Comparison of ENCODE assay signal across 17 cellular contexts in the genomic region with DNA sequence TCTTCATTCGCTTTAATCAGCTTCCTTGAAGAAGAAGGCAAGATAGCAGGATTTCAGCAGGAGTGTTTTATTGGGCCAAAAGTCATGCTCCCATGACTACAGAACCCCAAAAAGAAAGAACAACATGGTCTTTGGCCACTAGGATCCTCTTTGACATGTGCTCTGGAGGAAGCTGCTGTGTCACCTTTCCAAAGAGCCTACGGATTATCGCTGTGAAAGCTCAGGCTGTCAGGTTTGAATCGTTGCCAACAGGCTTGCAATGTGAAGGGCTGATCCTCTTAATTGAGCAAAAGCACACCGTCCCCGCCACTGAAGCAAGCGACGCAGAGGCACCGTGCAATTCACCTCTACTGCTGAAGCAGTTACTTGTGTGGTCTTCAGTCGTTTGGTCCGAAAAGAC. TPM values are rescaled to one million over a fixed set of nuclear protein-coding genes. Genes with fewer than 3 reads are reported as not detected.
A peak's percentile ranks its signal among the peaks of the same experiment; 100 is the strongest.
DNase-seq lines count a peak whose midpoint lies in the region; ATAC-seq and TF ChIP-seq lines count a peak whose summit lies in the region.
"Had no signal": no experiment of that assay in that cellular context is flagged by ENCODE, and none has a peak within 500 bp of the region (broad histone marks: within the 10 kb centered on the region; RNA-seq: fewer than 3 reads in every experiment).

No MANE protein-coding gene starts in this region.

- no peak for TF ChIP-seq POLR2A in stomach (IDR thresholded peaks at IDR 0.05)

- H3K36me3 ChIP-seq in stomach: peaks cover 0 to 18% (median 8%) of the 10 kb centered on the region in 4 donors

- TF ChIP-seq CTCF in dorsolateral prefrontal cortex (IDR thresholded peaks at IDR 0.05 in 54 of 56, conservative IDR thresholded peaks at IDR 0.05 in 2 of 56; ENCODE audit: low read depth in 1 of 56, partially characterized antibody in 56 of 56) (no peak), stomach (IDR thresholded peaks at IDR 0.05) (no peak)

- in situ Hi-C loops in ACHN (cut with HindIII; ENCODE audit: low pct_ligation_motif_present, low pct_unique_long_range_greater_than_20kb, low sequenced_read_pairs): no loop called here

- ATAC-seq in Right ventricle myocardium inferior: peak; percentile 43

- H3K4me3 ChIP-seq in dorsolateral prefrontal cortex (no peak overlapping the region), stomach (no peak overlapping the region)

- TF ChIP-seq EP300 in stomach (IDR thresholded peaks at IDR 0.05): no peak

- peaks cover 0 to 10% (median 3%) of the 10 kb centered on the region in 4 donors for H3K4me1 ChIP-seq in stomach

- 71 to 88% (median 83%) methylated on average over 11 of the region's 11 CpGs for WGBS in stomach, 5 donors

- H3K27me3 ChIP-seq in dorsolateral prefrontal cortex (no peaks in the 10 kb centered on the region), stomach (no peaks in the 10 kb centered on the region)

- DNase-seq in Right ventricle myocardium inferior (ENCODE audit: missing footprints): no peak
- no peak for DNase-seq in cardiac septum (ENCODE audit: low spot score)
- peak; percentile 73 for DNase-seq in NCI-H345 (lab: John Stamatoyannopoulos, UW)
- DNase-seq in dorsolateral prefrontal cortex: peak in 1 of 10 donors; percentile 57
- DNase-seq in activated gamma-delta T cell treated with Interleukin-2 at 50 U/mL for 16 hours: no peak
- no peak for DNase-seq in stomach
- no peak for DNase-seq in ACHN
- DNase-seq: activated CD4-positive, alpha-beta T cell treated with anti-CD3 and anti-CD28 coated beads for 4 hours; DND-41; foreskin melanocyte; immature natural killer cell; Karpas-422; NCI-H526; RPMI8226; T-helper 2 cell had no signal

- intact Hi-C loops in Right ventricle myocardium inferior (cut with DNase I) (no loop called here), cardiac septum (cut with DNase I) (no loop called here), dorsolateral prefrontal cortex (cut with DNase I) (no loop called here), stomach (cut with DNase I; ENCODE audit: low total_unique reads) (no loop called here)

- no peaks in the 10 kb centered on the region for H3K9me3 ChIP-seq in stomach

- H3K27ac ChIP-seq in dorsolateral prefrontal cortex (peak overlapping the region in 42 of 59 donors; percentile 8 to 99 (median 91)), temporal lobe (ENCODE audit: low read depth, low read length) (peak overlapping the region; percentile 95), stomach (no peak overlapping the region)
- H3K27ac ChIP-seq: HL-60 had no signal

RNA-seq across cellular contexts. Expression of a gene that starts 29.0 kb away (rescaled TPM):
- total RNA-seq in Right ventricle myocardium inferior: 13.0 TPM
- total RNA-seq in cardiac septum: 17.6 TPM
- total RNA-seq in dorsolateral prefrontal cortex: 10 to 100 TPM; 10.2 to 40.1 (median 21.7) TPM
- 30.2 TPM for total RNA-seq in temporal lobe
- total RNA-seq in stomach: 10 to 100 TPM in 3 of 5 donors, 1 to 10 TPM in 2; 2.3 to 43.1 (median 21.4) TPM
- 10 to 100 TPM in 2 of 3 donors, 1 to 10 TPM in 1; 9.9 to 16.0 (median 11.4) TPM for polyA plus RNA-seq in stomach

Comparison
In these comparisons a context has a peak if more than half of its experiments do, and no peak if none do; other contexts are left out.
1. H3K27ac ChIP-seq: peak in dorsolateral prefrontal cortex (42 of 59) and temporal lobe (single experiment); none in stomach (0 of 5).